33 cellular contexts compared by ENCODE assay signal in the genomic region with DNA sequence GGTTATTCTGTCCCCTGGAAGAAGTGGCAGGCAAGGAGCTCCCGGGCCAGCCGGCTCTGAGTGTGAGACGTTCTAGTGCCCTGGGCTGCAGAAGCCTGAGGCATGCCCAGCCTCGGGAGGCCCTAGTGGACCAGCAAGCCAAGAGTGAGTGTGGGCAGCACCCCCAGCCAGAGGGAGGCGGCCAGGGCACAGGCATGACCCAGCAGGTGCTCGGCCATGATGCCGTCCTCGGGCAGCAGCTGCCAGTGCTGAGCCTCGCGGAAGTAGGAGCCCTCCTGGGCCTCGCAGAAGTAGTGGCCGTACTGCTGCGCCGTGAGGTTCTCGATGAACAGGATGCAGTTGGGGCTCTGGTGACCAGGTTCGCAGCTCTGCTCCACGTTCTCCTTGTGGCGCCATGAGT. TPM values are rescaled to one million over a fixed set of nuclear protein-coding genes. Genes with fewer than 3 reads are reported as not detected.
"Had no signal": no experiment of that assay in that cellular context is flagged by ENCODE, and none has a peak within 500 bp of the region (broad histone marks: within the 10 kb centered on the region; RNA-seq: fewer than 3 reads in every experiment).

No MANE protein-coding gene starts in this region.

- H3K27ac ChIP-seq: body of pancreas, breast epithelium, Peyer's patch, WERI-Rb-1 had no signal

- DNase-seq: activated CD4-positive, alpha-beta memory T cell treated with anti-CD3 and anti-CD28 coated beads, Interleukin-2, amount 10 ng/mL, durations not matched to agents 7 days and 5 days; activated CD4-positive, alpha-beta T cell treated with anti-CD3 and anti-CD28 coated beads for 1 hour; activated CD4-positive, alpha-beta T cell treated with anti-CD3 and anti-CD28 coated beads for 48 hours; activated CD4-positive, CD25-positive, alpha-beta regulatory T cell; activated CD8-positive, alpha-beta memory T cell treated with anti-CD3 and anti-CD28 coated beads for 24 hours; activated CD8-positive, alpha-beta memory T cell treated with anti-CD3 and anti-CD28 coated beads, Interleukin-2, amount 10 ng/mL, durations not matched to agents 7 days and 5 days; activated CD8-positive, alpha-beta memory T cell treated with anti-CD3 and anti-CD28 coated beads, Interleukin-2, amount 50 U/mL, for 48 hours; activated gamma-delta T cell; activated naive CD4-positive, alpha-beta T cell treated with Interleukin-2 at 50 U/mL for 16 hours; activated naive CD8-positive, alpha-beta T cell treated with anti-CD3 and anti-CD28 coated beads, Interleukin-2, amount 10 ng/mL, durations not matched to agents 7 days and 5 days; amygdala; body of pancreas; NCI-H1105; NCI-H1417 treated with DMSO at 0.1 percent for 48 hours; NCI-H187 treated with DMSO at 0.1 percent for 48 hours; NCI-H2081; NCI-H345; NCI-H524 treated with DMSO at 0.1 percent for 48 hours; PC-3; Peyer's patch; Right ventricle myocardium superior; RPMI8226; SW 1271; T-helper 1 cell; T-helper 2 cell; T-helper 9 cell; WERI-Rb-1 had no signal

- H3K9me3 Mint-ChIP-seq: activated CD4-positive, alpha-beta memory T cell treated with anti-CD3 and anti-CD28 coated beads, Interleukin-2, amount 10 ng/mL, durations not matched to agents 7 days and 5 days; activated naive CD4-positive, alpha-beta T cell treated with anti-CD3 and anti-CD28 coated beads, Interleukin-2, amount 50 U/mL, for 24 hours; activated naive CD8-positive, alpha-beta T cell treated with anti-CD3 and anti-CD28 coated beads, Interleukin-2, amount 10 ng/mL, durations not matched to agents 7 days and 5 days; activated T-helper 2 cell treated with anti-CD3 and anti-CD28 coated beads, Interferon-gamma antibody, Interleukin-2, Interleukin-4, amounts not matched to agents 10 μg/mL and 5 μg/mL and 100 μg/mL, durations not matched to agents 14 hours and 24 hours and 36 hours had no signal

- H3K27ac Mint-ChIP-seq: activated CD4-positive, alpha-beta memory T cell treated with anti-CD3 and anti-CD28 coated beads, Interleukin-2, amount 10 ng/mL, durations not matched to agents 7 days and 5 days; activated CD8-positive, alpha-beta memory T cell treated with anti-CD3 and anti-CD28 coated beads, Interleukin-2, amount 10 ng/mL, durations not matched to agents 7 days and 5 days; activated naive CD4-positive, alpha-beta T cell treated with anti-CD3 and anti-CD28 coated beads, Interleukin-2, amount 50 U/mL, for 24 hours; activated T-helper 2 cell treated with anti-CD3 and anti-CD28 coated beads, Interferon-gamma antibody, Interleukin-2, Interleukin-4, amounts not matched to agents 10 μg/mL and 5 μg/mL and 100 μg/mL, durations not matched to agents 14 hours and 24 hours and 36 hours had no signal

- H3K27me3 Mint-ChIP-seq: activated CD4-positive, alpha-beta memory T cell treated with anti-CD3 and anti-CD28 coated beads, Interleukin-2, amount 10 ng/mL, durations not matched to agents 7 days and 5 days; activated CD8-positive, alpha-beta memory T cell treated with anti-CD3 and anti-CD28 coated beads, Interleukin-2, amount 10 ng/mL, durations not matched to agents 7 days and 5 days; activated naive CD4-positive, alpha-beta T cell treated with anti-CD3 and anti-CD28 coated beads, Interleukin-2, amount 50 U/mL, for 24 hours; activated naive CD8-positive, alpha-beta T cell treated with anti-CD3 and anti-CD28 coated beads, Interleukin-2, amount 10 ng/mL, durations not matched to agents 7 days and 5 days had no signal

- ATAC-seq: activated CD8-positive, alpha-beta memory T cell treated with anti-CD3 and anti-CD28 coated beads, Interleukin-2, amount 10 ng/mL, durations not matched to agents 7 days and 5 days; body of pancreas; PC-3 had no signal

- FAIRE-seq: astrocyte had no signal

- H3K4me3 Mint-ChIP-seq: activated CD4-positive, alpha-beta memory T cell treated with anti-CD3 and anti-CD28 coated beads, Interleukin-2, amount 10 ng/mL, durations not matched to agents 7 days and 5 days; activated CD8-positive, alpha-beta memory T cell treated with anti-CD3 and anti-CD28 coated beads, Interleukin-2, amount 10 ng/mL, durations not matched to agents 7 days and 5 days; activated naive CD4-positive, alpha-beta T cell treated with anti-CD3 and anti-CD28 coated beads, Interleukin-2, amount 50 U/mL, for 24 hours; activated naive CD8-positive, alpha-beta T cell treated with anti-CD3 and anti-CD28 coated beads, Interleukin-2, amount 10 ng/mL, durations not matched to agents 7 days and 5 days had no signal

- H3K36me3 ChIP-seq: breast epithelium, Peyer's patch had no signal

- H3K4me1 ChIP-seq: body of pancreas, breast epithelium, Peyer's patch had no signal

- H3K27me3 ChIP-seq: body of pancreas, breast epithelium, Peyer's patch had no signal

- H3K9me3 ChIP-seq: body of pancreas, breast epithelium, Peyer's patch had no signal

- H3K4me3 ChIP-seq: body of pancreas, breast epithelium, Peyer's patch had no signal

RNA-seq across cellular contexts. Expression of a gene that starts 43.1 kb away (rescaled TPM):
- total RNA-seq: activated CD4-positive, alpha-beta memory T cell treated with anti-CD3 and anti-CD28 coated beads, Interleukin-2, amount 10 ng/mL, durations not matched to agents 7 days and 5 days; activated naive CD8-positive, alpha-beta T cell treated with anti-CD3 and anti-CD28 coated beads, Interleukin-2, amount 10 ng/mL, durations not matched to agents 7 days and 5 days; activated T-helper 2 cell treated with anti-CD3 and anti-CD28 coated beads, Interferon-gamma antibody, Interleukin-2, Interleukin-4, amounts not matched to agents 10 μg/mL and 5 μg/mL and 100 μg/mL, durations not matched to agents 14 hours and 24 hours and 36 hours; MCF 10A; NCI-H460 had no signal
